ENCODE assay signal across 1 cellular context in genomic region chr19:49680473-49681351, GRCh38.
A peak's percentile ranks its signal among the peaks of the same experiment; 100 is the strongest.
TF ChIP-seq lines count a peak whose summit lies in the region.

No MANE protein-coding gene starts in this region.

TF ChIP-seq in K562, 482 proteins besides CTCF, POLR2A, EP300 and RAD21 (continued from another document):
- TF ChIP-seq, protein P1, sequence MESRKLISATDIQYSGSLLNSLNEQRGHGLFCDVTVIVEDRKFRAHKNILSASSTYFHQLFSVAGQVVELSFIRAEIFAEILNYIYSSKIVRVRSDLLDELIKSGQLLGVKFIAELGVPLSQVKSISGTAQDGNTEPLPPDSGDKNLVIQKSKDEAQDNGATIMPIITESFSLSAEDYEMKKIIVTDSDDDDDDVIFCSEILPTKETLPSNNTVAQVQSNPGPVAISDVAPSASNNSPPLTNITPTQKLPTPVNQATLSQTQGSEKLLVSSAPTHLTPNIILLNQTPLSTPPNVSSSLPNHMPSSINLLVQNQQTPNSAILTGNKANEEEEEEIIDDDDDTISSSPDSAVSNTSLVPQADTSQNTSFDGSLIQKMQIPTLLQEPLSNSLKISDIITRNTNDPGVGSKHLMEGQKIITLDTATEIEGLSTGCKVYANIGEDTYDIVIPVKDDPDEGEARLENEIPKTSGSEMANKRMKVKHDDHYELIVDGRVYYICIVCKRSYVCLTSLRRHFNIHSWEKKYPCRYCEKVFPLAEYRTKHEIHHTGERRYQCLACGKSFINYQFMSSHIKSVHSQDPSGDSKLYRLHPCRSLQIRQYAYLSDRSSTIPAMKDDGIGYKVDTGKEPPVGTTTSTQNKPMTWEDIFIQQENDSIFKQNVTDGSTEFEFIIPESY (CRISPR knock-in tag; IDR thresholded peaks at IDR 0.05) = peak; percentile 66; the same call in 1 of the 2 replicates
- TF ChIP-seq TAF9B (IDR thresholded peaks at IDR 0.05; ENCODE audit: partially characterized antibody) (no peak), ZNF143 (CRISPR knock-in tag; IDR thresholded peaks at IDR 0.05) (peak; percentile 31; the same call in 1 of the 2 replicates), ATF1 (CRISPR knock-in tag; IDR thresholded peaks at IDR 0.05) (no peak), ATF1 (tag; IDR thresholded peaks at IDR 0.05) (0 out of 2 replicates have a peak, but pooled peaks have one; percentile 21), MAZ (CRISPR knock-in tag; conservative IDR thresholded peaks at IDR 0.05 in 1 of 2, IDR thresholded peaks at IDR 0.05 in 1 of 2) (peak; percentile 42 to 65; a peak in 2 of 4 replicates), DEAF1 (CRISPR knock-in tag; IDR thresholded peaks at IDR 0.05) (peak; percentile 65; the same call in 1 of the 2 replicates), EP400 (IDR thresholded peaks at IDR 0.05) (peak; percentile 26; the same call in 1 of the 2 replicates), CHD2 (IDR thresholded peaks at IDR 0.05; ENCODE audit: low read depth, low read length) (no peak), NR2C2 (CRISPR knock-in tag; IDR thresholded peaks at IDR 0.05) (no peak), NR2C2 (tag; IDR thresholded peaks at IDR 0.05) (peak; percentile 44; the same call in 1 of the 2 replicates), XRCC3 (IDR thresholded peaks at IDR 0.05) (no peak), HDAC1 (IDR thresholded peaks at IDR 0.05) (peak in 1 of 2 experiments; percentile 43; a peak in 1 of 4 replicates), ELF2 (CRISPR knock-in tag; IDR thresholded peaks at IDR 0.05) (no peak), ZKSCAN1 (IDR thresholded peaks at IDR 0.05; ENCODE audit: low read depth, low read length) (no peak), TAF15 (IDR thresholded peaks at IDR 0.05; ENCODE audit: low read depth, low read length) (no peak), RCOR1 (IDR thresholded peaks at IDR 0.05; ENCODE audit: borderline replicate concordance in 1 of 2, low read depth in 2 of 2, low read length in 2 of 2) (peak in 1 of 2 experiments; percentile 12; a peak in 1 of 4 replicates), ZNF146 (CRISPR knock-in tag; IDR thresholded peaks at IDR 0.05; ENCODE audit: unreplicated experiment) (no peak), KLF16 (IDR thresholded peaks at IDR 0.05) (peak; percentile 59; the same call in 1 of the 2 replicates), ARNT (IDR thresholded peaks at IDR 0.05) (no peak), HNRNPLL (IDR thresholded peaks at IDR 0.05; ENCODE audit: low read depth, low read length, poor library complexity, severe bottlenecking) (no peak), L3MBTL2 (IDR thresholded peaks at IDR 0.05) (peak; percentile 62), MEF2D (tag; conservative IDR thresholded peaks at IDR 0.05; ENCODE audit: low read depth) (no peak), FOXM1 (IDR thresholded peaks at IDR 0.05; ENCODE audit: low read depth) (no peak), FOXM1 (CRISPR knock-in tag; IDR thresholded peaks at IDR 0.05; ENCODE audit: low read depth) (peak; percentile 65; the same call in 1 of the 2 replicates), THRAP3 (IDR thresholded peaks at IDR 0.05; ENCODE audit: borderline replicate concordance) (no peak), NR3C1 (CRISPR knock-in tag; IDR thresholded peaks at IDR 0.05) (no peak), ZNF398 (CRISPR knock-in tag; IDR thresholded peaks at IDR 0.05) (no peak)
- TF ChIP-seq, protein P2, sequence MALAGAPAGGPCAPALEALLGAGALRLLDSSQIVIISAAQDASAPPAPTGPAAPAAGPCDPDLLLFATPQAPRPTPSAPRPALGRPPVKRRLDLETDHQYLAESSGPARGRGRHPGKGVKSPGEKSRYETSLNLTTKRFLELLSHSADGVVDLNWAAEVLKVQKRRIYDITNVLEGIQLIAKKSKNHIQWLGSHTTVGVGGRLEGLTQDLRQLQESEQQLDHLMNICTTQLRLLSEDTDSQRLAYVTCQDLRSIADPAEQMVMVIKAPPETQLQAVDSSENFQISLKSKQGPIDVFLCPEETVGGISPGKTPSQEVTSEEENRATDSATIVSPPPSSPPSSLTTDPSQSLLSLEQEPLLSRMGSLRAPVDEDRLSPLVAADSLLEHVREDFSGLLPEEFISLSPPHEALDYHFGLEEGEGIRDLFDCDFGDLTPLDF (CRISPR knock-in tag; IDR thresholded peaks at IDR 0.05) = peak; percentile 86; the same call in 1 of the 2 replicates
- TF ChIP-seq, protein P3, sequence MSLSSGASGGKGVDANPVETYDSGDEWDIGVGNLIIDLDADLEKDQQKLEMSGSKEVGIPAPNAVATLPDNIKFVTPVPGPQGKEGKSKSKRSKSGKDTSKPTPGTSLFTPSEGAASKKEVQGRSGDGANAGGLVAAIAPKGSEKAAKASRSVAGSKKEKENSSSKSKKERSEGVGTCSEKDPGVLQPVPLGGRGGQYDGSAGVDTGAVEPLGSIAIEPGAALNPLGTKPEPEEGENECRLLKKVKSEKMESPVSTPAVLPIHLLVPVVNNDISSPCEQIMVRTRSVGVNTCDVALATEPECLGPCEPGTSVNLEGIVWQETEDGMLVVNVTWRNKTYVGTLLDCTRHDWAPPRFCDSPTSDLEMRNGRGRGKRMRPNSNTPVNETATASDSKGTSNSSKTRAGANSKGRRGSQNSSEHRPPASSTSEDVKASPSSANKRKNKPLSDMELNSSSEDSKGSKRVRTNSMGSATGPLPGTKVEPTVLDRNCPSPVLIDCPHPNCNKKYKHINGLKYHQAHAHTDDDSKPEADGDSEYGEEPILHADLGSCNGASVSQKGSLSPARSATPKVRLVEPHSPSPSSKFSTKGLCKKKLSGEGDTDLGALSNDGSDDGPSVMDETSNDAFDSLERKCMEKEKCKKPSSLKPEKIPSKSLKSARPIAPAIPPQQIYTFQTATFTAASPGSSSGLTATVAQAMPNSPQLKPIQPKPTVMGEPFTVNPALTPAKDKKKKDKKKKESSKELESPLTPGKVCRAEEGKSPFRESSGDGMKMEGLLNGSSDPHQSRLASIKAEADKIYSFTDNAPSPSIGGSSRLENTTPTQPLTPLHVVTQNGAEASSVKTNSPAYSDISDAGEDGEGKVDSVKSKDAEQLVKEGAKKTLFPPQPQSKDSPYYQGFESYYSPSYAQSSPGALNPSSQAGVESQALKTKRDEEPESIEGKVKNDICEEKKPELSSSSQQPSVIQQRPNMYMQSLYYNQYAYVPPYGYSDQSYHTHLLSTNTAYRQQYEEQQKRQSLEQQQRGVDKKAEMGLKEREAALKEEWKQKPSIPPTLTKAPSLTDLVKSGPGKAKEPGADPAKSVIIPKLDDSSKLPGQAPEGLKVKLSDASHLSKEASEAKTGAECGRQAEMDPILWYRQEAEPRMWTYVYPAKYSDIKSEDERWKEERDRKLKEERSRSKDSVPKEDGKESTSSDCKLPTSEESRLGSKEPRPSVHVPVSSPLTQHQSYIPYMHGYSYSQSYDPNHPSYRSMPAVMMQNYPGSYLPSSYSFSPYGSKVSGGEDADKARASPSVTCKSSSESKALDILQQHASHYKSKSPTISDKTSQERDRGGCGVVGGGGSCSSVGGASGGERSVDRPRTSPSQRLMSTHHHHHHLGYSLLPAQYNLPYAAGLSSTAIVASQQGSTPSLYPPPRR (CRISPR knock-in tag; IDR thresholded peaks at IDR 0.05; ENCODE audit: borderline replicate concordance) = no peak
- TF ChIP-seq, protein P4, sequence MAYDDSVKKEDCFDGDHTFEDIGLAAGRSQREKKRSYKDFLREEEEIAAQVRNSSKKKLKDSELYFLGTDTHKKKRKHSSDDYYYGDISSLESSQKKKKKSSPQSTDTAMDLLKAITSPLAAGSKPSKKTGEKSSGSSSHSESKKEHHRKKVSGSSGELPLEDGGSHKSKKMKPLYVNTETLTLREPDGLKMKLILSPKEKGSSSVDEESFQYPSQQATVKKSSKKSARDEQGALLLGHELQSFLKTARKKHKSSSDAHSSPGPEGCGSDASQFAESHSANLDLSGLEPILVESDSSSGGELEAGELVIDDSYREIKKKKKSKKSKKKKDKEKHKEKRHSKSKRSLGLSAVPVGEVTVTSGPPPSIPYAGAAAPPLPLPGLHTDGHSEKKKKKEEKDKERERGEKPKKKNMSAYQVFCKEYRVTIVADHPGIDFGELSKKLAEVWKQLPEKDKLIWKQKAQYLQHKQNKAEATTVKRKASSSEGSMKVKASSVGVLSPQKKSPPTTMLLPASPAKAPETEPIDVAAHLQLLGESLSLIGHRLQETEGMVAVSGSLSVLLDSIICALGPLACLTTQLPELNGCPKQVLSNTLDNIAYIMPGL (CRISPR knock-in tag; IDR thresholded peaks at IDR 0.05) = peak; percentile 80; the same call in 1 of the 2 replicates
